In the genomic region with DNA sequence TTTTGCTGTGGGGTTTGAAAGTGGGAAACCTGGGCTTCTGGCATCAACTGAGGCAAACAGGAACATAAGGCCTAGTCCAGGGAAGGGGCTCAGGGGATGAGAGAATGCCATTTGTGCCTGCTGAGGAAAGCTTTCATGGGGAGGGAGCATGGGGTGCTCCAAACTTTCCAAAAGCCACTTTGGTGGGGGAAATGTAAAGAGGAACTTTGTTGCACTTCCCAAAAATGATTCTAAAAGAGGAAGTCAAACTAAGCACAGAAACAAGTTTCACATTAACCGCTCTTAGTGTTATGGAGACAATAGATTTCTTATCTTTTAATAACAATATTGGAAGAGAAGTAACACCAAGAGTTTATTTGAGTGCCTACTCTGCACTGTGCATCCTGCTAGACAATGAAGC, we compare ENCODE assay signal across 9 cellular contexts. TPM values are rescaled to one million over a fixed set of nuclear protein-coding genes. Genes with fewer than 3 reads are reported as not detected.
A peak's percentile ranks its signal among the peaks of the same experiment; 100 is the strongest.
DNase-seq lines count a peak whose midpoint lies in the region; ATAC-seq and TF ChIP-seq lines count a peak whose summit lies in the region.
"Had no signal": no experiment of that assay in that cellular context is flagged by ENCODE, and none has a peak within 500 bp of the region (broad histone marks: within the 10 kb centered on the region; RNA-seq: fewer than 3 reads in every experiment).

No MANE protein-coding gene starts in this region.

- H3K4me1 ChIP-seq in left ventricle myocardium inferior (peaks cover 66% of the 10 kb centered on the region), upper lobe of left lung (peaks cover 10 to 33% (median 14%) of the 10 kb centered on the region in 4 donors), tibial nerve (no peaks in the 10 kb centered on the region)

- ATAC-seq in Right ventricle myocardium inferior (no peak), upper lobe of left lung (ENCODE audit: low FRiP score in 2 of 2) (peak in 1 of 2 donors; percentile 50)
- no peak for ATAC-seq in effector memory CD8-positive, alpha-beta T cell (replicated peaks)

- H3K4me3 ChIP-seq in left ventricle myocardium inferior (no peak overlapping the region), upper lobe of left lung (no peak overlapping the region), tibial nerve (no peak overlapping the region)

- H3K27ac ChIP-seq in left ventricle myocardium inferior (replicated peaks): peak overlapping the region; percentile 43
- peak overlapping the region; percentile 46 to 67 (median 62) for H3K27ac ChIP-seq in upper lobe of left lung
- H3K27ac ChIP-seq in tibial nerve: no peak overlapping the region

- no peak for TF ChIP-seq CTCF in left ventricle myocardium inferior (IDR thresholded peaks at IDR 0.05; ENCODE audit: borderline replicate concordance)
- TF ChIP-seq CTCF in upper lobe of left lung (IDR thresholded peaks at IDR 0.05): no peak
- TF ChIP-seq CTCF in tibial nerve (IDR thresholded peaks at IDR 0.05): no peak

- 53 to 64% methylated on average over 1 of the region's 1 CpG for WGBS in upper lobe of left lung, 2 donors
- 57 to 87% methylated on average over 1 of the region's 1 CpG for WGBS in tibial nerve, 2 donors

- peak overlapping the region; percentile 77 to 80 for H3K4me3 Mint-ChIP-seq in effector memory CD8-positive, alpha-beta T cell

- peaks cover 9% of the 10 kb centered on the region for H3K36me3 Mint-ChIP-seq in effector memory CD8-positive, alpha-beta T cell (ENCODE audit: insufficient read depth)

- no peaks in the 10 kb centered on the region for H3K9me3 Mint-ChIP-seq in effector memory CD8-positive, alpha-beta T cell

- TF ChIP-seq EP300 in upper lobe of left lung (IDR thresholded peaks at IDR 0.05) (no peak), tibial nerve (IDR thresholded peaks at IDR 0.05) (no peak)

- H3K36me3 ChIP-seq in left ventricle myocardium inferior (peaks cover 6% of the 10 kb centered on the region), upper lobe of left lung (no peaks in the 10 kb centered on the region), tibial nerve (no peaks in the 10 kb centered on the region)

- H3K27me3 ChIP-seq in left ventricle myocardium inferior (ENCODE audit: low read depth) (no peaks in the 10 kb centered on the region), upper lobe of left lung (no peaks in the 10 kb centered on the region), tibial nerve (no peaks in the 10 kb centered on the region)

- intact Hi-C loops in left ventricle myocardium inferior (cut with micrococcal nuclease) (no loop called here), Right ventricle myocardium inferior (cut with DNase I) (loop anchor here (5.0 kb wide), 1 partner anchor 34 kb away; a partner anchor contains a TSS)

- no peak for TF ChIP-seq POLR2A in upper lobe of left lung (IDR thresholded peaks at IDR 0.05)
- TF ChIP-seq POLR2A in tibial nerve (IDR thresholded peaks at IDR 0.05): no peak

- no peaks in the 10 kb centered on the region for H3K9me3 ChIP-seq in left ventricle myocardium inferior (replicated peaks)
- peaks cover 0 to 3% (median 0%) of the 10 kb centered on the region in 4 donors for H3K9me3 ChIP-seq in upper lobe of left lung
- no peaks in the 10 kb centered on the region for H3K9me3 ChIP-seq in tibial nerve

- peaks cover 48 to 59% of the 10 kb centered on the region in 2 donors for H3K4me1 Mint-ChIP-seq in effector memory CD8-positive, alpha-beta T cell (ENCODE audit: low read depth in 2 of 2)

- DNase-seq in left ventricle myocardium inferior (no peak), Right ventricle myocardium inferior (ENCODE audit: missing footprints) (no peak), SIG-M5 (lab: John Stamatoyannopoulos, UW) (peak; percentile 24), upper lobe of left lung (no peak), NCI-H226 (no peak), tibial nerve (ENCODE audit: low spot score in 2 of 2) (no peak), HuH-7.5 (ENCODE audit: low spot score) (no peak)
- no peak for DNase-seq in effector memory CD8-positive, alpha-beta T cell
- DNase-seq: NCI-H1092 had no signal

- H3K27ac Mint-ChIP-seq in effector memory CD8-positive, alpha-beta T cell: peak overlapping the region; percentile 88 to 96

- no peaks in the 10 kb centered on the region for H3K27me3 Mint-ChIP-seq in effector memory CD8-positive, alpha-beta T cell

RNA-seq across cellular contexts. Expression of a gene that starts 32.3 kb away (rescaled TPM):
- total RNA-seq in left ventricle myocardium inferior (14.8 TPM), Right ventricle myocardium inferior (12.1 TPM), upper lobe of left lung (10 to 100 TPM; 10.2 to 30.4 (median 15.4) TPM), tibial nerve (1 to 10 TPM; 5.1 to 7.5 (median 5.8) TPM)

RNA-seq across cellular contexts. Expression of a gene that starts 44.1 kb away (rescaled TPM):
- total RNA-seq in left ventricle myocardium inferior (18.0 TPM), Right ventricle myocardium inferior (19.7 TPM), upper lobe of left lung (10 to 100 TPM; 24.1 to 52.4 (median 33.2) TPM), tibial nerve (10 to 100 TPM; 24.1 to 37.8 (median 29.4) TPM)

Comparison
In these comparisons a context has a peak if more than half of its experiments do, and no peak if none do; other contexts are left out.
1. H3K27ac ChIP-seq: peak in left ventricle myocardium inferior (single experiment) and upper lobe of left lung (4 of 4); none in tibial nerve (0 of 4).